Comparison of ENCODE assay signal across 29 cellular contexts in genomic region chr11:75133976-75134375, GRCh38. TPM values are rescaled to one million over a fixed set of nuclear protein-coding genes. Genes with fewer than 3 reads are reported as not detected.
"Had no signal": no experiment of that assay in that cellular context is flagged by ENCODE, and none has a peak within 500 bp of the region (broad histone marks: within the 10 kb centered on the region; RNA-seq: fewer than 3 reads in every experiment).

No MANE protein-coding gene starts in this region.

- H3K4me3 ChIP-seq: heart right ventricle, lower lobe of right lung, sigmoid colon, upper lobe of right lung had no signal

- H3K27ac ChIP-seq: heart right ventricle, lower lobe of right lung, sigmoid colon, upper lobe of right lung, VCaP had no signal

- H3K4me1 Mint-ChIP-seq: activated CD4-positive, alpha-beta memory T cell treated with anti-CD3 and anti-CD28 coated beads, Interleukin-2, amount 10 ng/mL, durations not matched to agents 7 days and 5 days; activated CD4-positive, alpha-beta T cell treated with anti-CD3 and anti-CD28 coated beads, Interleukin-2, amount 10 ng/mL, durations not matched to agents 24 days and 14 days; activated naive CD4-positive, alpha-beta T cell treated with anti-CD3 and anti-CD28 coated beads, Interleukin-2, amount 50 U/mL, for 24 hours; brain; mesothelial cell of epicardium; T-cell had no signal

- H3K27ac Mint-ChIP-seq: activated CD4-positive, alpha-beta memory T cell treated with anti-CD3 and anti-CD28 coated beads, Interleukin-2, amount 10 ng/mL, durations not matched to agents 7 days and 5 days; activated CD4-positive, alpha-beta T cell treated with anti-CD3 and anti-CD28 coated beads, Interleukin-2, amount 10 ng/mL, durations not matched to agents 24 days and 14 days; activated naive CD4-positive, alpha-beta T cell treated with anti-CD3 and anti-CD28 coated beads, Interleukin-2, amount 50 U/mL, for 24 hours; activated T-helper 1 cell treated with anti-CD3 and anti-CD28 coated beads, Interleukin-12 subunit alpha, Interleukin-12 subunit beta, Interleukin-2, Interleukin-4 antibody, amounts not matched to agents 30 ng/mL and 10 ng/mL and 1 ng/mL, durations not matched to agents 14 hours and 24 hours and 36 hours; brain; dendritic cell treated with granulocyte-macrophage colony-stimulating factor and Interleukin-4, amounts not matched to agents 40 ng/mL and 50 ng/mL, for 4 days; mesothelial cell of epicardium; natural killer cell treated with Interleukin-12 subunit alpha and Interleukin-12 subunit beta and Interleukin-15 and Interleukin-18, amount 100 ng/mL, for 72 hours; T-cell; T-helper 2 cell treated with Interferon-gamma antibody and Interleukin-4, amounts not matched to agents 5 μg/mL and 100 μg/mL, for 36 hours had no signal

- H3K36me3 Mint-ChIP-seq: activated naive CD4-positive, alpha-beta T cell treated with anti-CD3 and anti-CD28 coated beads, Interleukin-2, amount 50 U/mL, for 24 hours; brain; mesothelial cell of epicardium; natural killer cell treated with Interleukin-12 subunit alpha and Interleukin-12 subunit beta and Interleukin-15 and Interleukin-18, amount 100 ng/mL, for 72 hours; T-cell had no signal

- H3K4me3 Mint-ChIP-seq: activated CD4-positive, alpha-beta memory T cell treated with anti-CD3 and anti-CD28 coated beads, Interleukin-2, amount 10 ng/mL, durations not matched to agents 7 days and 5 days; activated CD4-positive, alpha-beta T cell treated with anti-CD3 and anti-CD28 coated beads, Interleukin-2, amount 10 ng/mL, durations not matched to agents 24 days and 14 days; activated naive CD4-positive, alpha-beta T cell treated with anti-CD3 and anti-CD28 coated beads, Interleukin-2, amount 50 U/mL, for 24 hours; activated T-helper 1 cell treated with anti-CD3 and anti-CD28 coated beads, Interleukin-12 subunit alpha, Interleukin-12 subunit beta, Interleukin-2, Interleukin-4 antibody, amounts not matched to agents 30 ng/mL and 10 ng/mL and 1 ng/mL, durations not matched to agents 14 hours and 24 hours and 36 hours; brain; dendritic cell treated with granulocyte-macrophage colony-stimulating factor and Interleukin-4, amounts not matched to agents 40 ng/mL and 50 ng/mL, for 4 days; mesothelial cell of epicardium; natural killer cell treated with Interleukin-12 subunit alpha and Interleukin-12 subunit beta and Interleukin-15 and Interleukin-18, amount 100 ng/mL, for 72 hours; T-cell; T-helper 2 cell treated with Interferon-gamma antibody and Interleukin-4, amounts not matched to agents 5 μg/mL and 100 μg/mL, for 36 hours had no signal

- H3K9me3 ChIP-seq: heart right ventricle, lower lobe of right lung, sigmoid colon, upper lobe of right lung had no signal

- ATAC-seq: activated CD4-positive, CD25-positive, alpha-beta regulatory T cell treated with anti-CD3 and anti-CD28 coated beads, Interleukin-2, amount 50 U/mL, for 24 hours; esophagus mucosa; heart right ventricle; left lobe of liver; lower lobe of right lung; stimulated activated naive CD8-positive, alpha-beta T cell treated with anti-CD3 and anti-CD28 coated beads, Interleukin-15, Interleukin-2, amounts not matched to agents 100 U/mL and 50 U/mL, for 24 hours; T-cell; upper lobe of right lung had no signal

- H3K4me1 ChIP-seq: heart right ventricle, lower lobe of right lung, sigmoid colon, upper lobe of right lung had no signal

- H3K36me3 ChIP-seq: heart right ventricle, lower lobe of right lung, sigmoid colon, upper lobe of right lung had no signal

- H3K27me3 ChIP-seq: upper lobe of right lung had no signal

- DNase-seq: activated CD4-positive, alpha-beta memory T cell treated with anti-CD3 and anti-CD28 coated beads, Interleukin-2, amount 10 ng/mL, durations not matched to agents 7 days and 5 days; activated CD4-positive, alpha-beta T cell treated with anti-CD3 and anti-CD28 coated beads, Interleukin-2, amount 10 ng/mL, durations not matched to agents 24 days and 14 days; activated gamma-delta T cell treated with Interleukin-2 at 50 U/mL for 16 hours; anterior cingulate cortex; effector CD8-positive, alpha-beta T cell; heart right ventricle; lower lobe of right lung; nucleus accumbens; sigmoid colon; stimulated activated CD4-positive, alpha-beta T cell treated with anti-CD3 and anti-CD28 coated beads, Interleukin-4, amount 100 ng/mL, for 1 hour; stimulated activated naive CD8-positive, alpha-beta T cell treated with anti-CD3 and anti-CD28 coated beads, Interleukin-15, Interleukin-2, amounts not matched to agents 100 U/mL and 50 U/mL, for 24 hours; T-cell; upper lobe of right lung had no signal

- H3K9me3 Mint-ChIP-seq: activated CD4-positive, alpha-beta memory T cell treated with anti-CD3 and anti-CD28 coated beads, Interleukin-2, amount 10 ng/mL, durations not matched to agents 7 days and 5 days; activated CD4-positive, alpha-beta T cell treated with anti-CD3 and anti-CD28 coated beads, Interleukin-2, amount 10 ng/mL, durations not matched to agents 24 days and 14 days; activated naive CD4-positive, alpha-beta T cell treated with anti-CD3 and anti-CD28 coated beads, Interleukin-2, amount 50 U/mL, for 24 hours; activated T-helper 1 cell treated with anti-CD3 and anti-CD28 coated beads, Interleukin-12 subunit alpha, Interleukin-12 subunit beta, Interleukin-2, Interleukin-4 antibody, amounts not matched to agents 30 ng/mL and 10 ng/mL and 1 ng/mL, durations not matched to agents 14 hours and 24 hours and 36 hours; natural killer cell treated with Interleukin-12 subunit alpha and Interleukin-12 subunit beta and Interleukin-15 and Interleukin-18, amount 100 ng/mL, for 72 hours; T-cell; T-helper 2 cell treated with Interferon-gamma antibody and Interleukin-4, amounts not matched to agents 5 μg/mL and 100 μg/mL, for 36 hours had no signal

RNA-seq across cellular contexts. Expression of gene SLCO2B1, which starts 16.9 kb away (rescaled TPM):
- total RNA-seq: activated CD4-positive, alpha-beta T cell treated with anti-CD3 and anti-CD28 coated beads, Interleukin-2, amount 10 ng/mL, durations not matched to agents 24 days and 14 days; activated T-helper 1 cell treated with anti-CD3 and anti-CD28 coated beads, Interleukin-12 subunit alpha, Interleukin-12 subunit beta, Interleukin-2, Interleukin-4 antibody, amounts not matched to agents 30 ng/mL and 10 ng/mL and 1 ng/mL, durations not matched to agents 14 hours and 24 hours and 36 hours; endothelial cell of umbilical vein; mesothelial cell of epicardium had no signal

RNA-seq across cellular contexts. Expression of gene OR2AT4, which starts 37.3 kb away (rescaled TPM):
- total RNA-seq: activated CD4-positive, alpha-beta memory T cell treated with anti-CD3 and anti-CD28 coated beads, Interleukin-2, amount 10 ng/mL, durations not matched to agents 7 days and 5 days; activated CD4-positive, alpha-beta T cell treated with anti-CD3 and anti-CD28 coated beads, Interleukin-2, amount 10 ng/mL, durations not matched to agents 24 days and 14 days; activated T-helper 1 cell treated with anti-CD3 and anti-CD28 coated beads, Interleukin-12 subunit alpha, Interleukin-12 subunit beta, Interleukin-2, Interleukin-4 antibody, amounts not matched to agents 30 ng/mL and 10 ng/mL and 1 ng/mL, durations not matched to agents 14 hours and 24 hours and 36 hours; cardiac septum; chondrocyte; endothelial cell of umbilical vein; esophagus mucosa; heart right ventricle; kidney epithelial cell; left lobe of liver; lower lobe of right lung; mesothelial cell of epicardium; natural killer cell treated with Interleukin-12 subunit alpha and Interleukin-12 subunit beta and Interleukin-15 and Interleukin-18, amount 100 ng/mL, for 72 hours; sigmoid colon; subcutaneous adipose tissue; T-cell; upper lobe of right lung had no signal
- polyA plus RNA-seq: endothelial cell of umbilical vein, heart right ventricle, sigmoid colon had no signal
